In genomic region chr10:67763499-67764011, GRCh38 we compare ENCODE assay signal across 8 cellular contexts.
A peak's percentile ranks its signal among the peaks of the same experiment; 100 is the strongest.
DNase-seq lines count a peak whose midpoint lies in the region; ATAC-seq and TF ChIP-seq lines count a peak whose summit lies in the region.

No MANE protein-coding gene starts in this region.

- H3K27ac Mint-ChIP-seq in activated CD4-positive, alpha-beta T cell treated with anti-CD3 and anti-CD28 coated beads, Interleukin-2, amount 10 ng/mL, durations not matched to agents 24 days and 14 days = peak overlapping the region; percentile 92

- no peaks in the 10 kb centered on the region for H3K9me3 ChIP-seq in colonic mucosa

- peaks cover 11% of the 10 kb centered on the region for H3K27me3 Mint-ChIP-seq in activated CD4-positive, alpha-beta T cell treated with anti-CD3 and anti-CD28 coated beads, Interleukin-2, amount 10 ng/mL, durations not matched to agents 24 days and 14 days

- peak; percentile 28 for ATAC-seq in GM18511 (IDR thresholded peaks at IDR 0.05; ENCODE audit: unreplicated experiment)
- peak; percentile 14 for ATAC-seq in HG02970 (IDR thresholded peaks at IDR 0.05; ENCODE audit: low FRiP score, unreplicated experiment)
- ATAC-seq in left colon = peak; percentile 48

- H3K27me3 ChIP-seq in colonic mucosa = no peaks in the 10 kb centered on the region

- intact Hi-C loops in activated CD4-positive, alpha-beta T cell treated with anti-CD3 and anti-CD28 coated beads, Interleukin-2, amount 10 ng/mL, durations not matched to agents 24 days and 14 days (cut with micrococcal nuclease) = loop anchor here (1.0 to 5.0 kb wide), 6 partner anchors 17 to 569 kb away; partner anchors contain the start of genes CTNNA3, HNRNPH3 and PBLD
- intact Hi-C loops in colonic mucosa (cut with DNase I) (no loop called here), left colon (cut with DNase I, micrococcal nuclease) (loop anchor here in 1 of 2 donors (5.0 kb wide), 1 partner anchor 66 kb away; the partner anchor contains the start of gene CTNNA3)

- TF ChIP-seq CTCF in colonic mucosa (IDR thresholded peaks at IDR 0.05) = no peak

- H3K9me3 Mint-ChIP-seq in activated CD4-positive, alpha-beta T cell treated with anti-CD3 and anti-CD28 coated beads, Interleukin-2, amount 10 ng/mL, durations not matched to agents 24 days and 14 days = no peaks in the 10 kb centered on the region

- H3K36me3 ChIP-seq in colonic mucosa = no peaks in the 10 kb centered on the region

- peaks cover 19% of the 10 kb centered on the region for H3K4me1 Mint-ChIP-seq in activated CD4-positive, alpha-beta T cell treated with anti-CD3 and anti-CD28 coated beads, Interleukin-2, amount 10 ng/mL, durations not matched to agents 24 days and 14 days

- DNase-seq in NCI-H2171 (lab: John Stamatoyannopoulos, UW) = peak; percentile 41
- DNase-seq in activated CD4-positive, alpha-beta T cell treated with anti-CD3 and anti-CD28 coated beads, Interleukin-2, amount 10 ng/mL, durations not matched to agents 24 days and 14 days = peak; percentile 91
- DNase-seq in colonic mucosa = peak; percentile 78
- peak; percentile 64 to 75 for DNase-seq in left colon
- DNase-seq in stimulated activated CD4-positive, alpha-beta T cell treated with anti-CD3 and anti-CD28 coated beads, Interleukin-1b, Interleukin-23, amount 100 ng/mL, for 48 hours = peak; percentile 82
- no peak for DNase-seq in NAMALWA (ENCODE audit: low spot score)

- peak overlapping the region; percentile 75 for H3K4me3 ChIP-seq in colonic mucosa

- no peaks in the 10 kb centered on the region for H3K4me1 ChIP-seq in colonic mucosa

- peak overlapping the region; percentile 93 for H3K27ac ChIP-seq in colonic mucosa

- H3K4me3 Mint-ChIP-seq in activated CD4-positive, alpha-beta T cell treated with anti-CD3 and anti-CD28 coated beads, Interleukin-2, amount 10 ng/mL, durations not matched to agents 24 days and 14 days = peak overlapping the region; percentile 85

- peaks cover 2% of the 10 kb centered on the region for H3K36me3 Mint-ChIP-seq in activated CD4-positive, alpha-beta T cell treated with anti-CD3 and anti-CD28 coated beads, Interleukin-2, amount 10 ng/mL, durations not matched to agents 24 days and 14 days (ENCODE audit: low read depth)

- H3K9ac ChIP-seq in colonic mucosa (ENCODE audit: low read depth in 2 of 2, low read length in 2 of 2) = peak overlapping the region; percentile 56 to 95
